ENCODE assay signal across 23 cellular contexts in genomic region chr7:10718768-10719167, GRCh38.
"Had no signal": no experiment of that assay in that cellular context is flagged by ENCODE, and none has a peak within 500 bp of the region (broad histone marks: within the 10 kb centered on the region; RNA-seq: fewer than 3 reads in every experiment).

No MANE protein-coding gene starts in this region.

- H3K27ac Mint-ChIP-seq: activated CD8-positive, alpha-beta T cell treated with anti-CD3 and anti-CD28 coated beads for 36 hours; activated naive CD4-positive, alpha-beta T cell treated with anti-CD3 and anti-CD28 coated beads for 36 hours; activated naive CD8-positive, alpha-beta T cell; activated T-helper 1 cell treated with anti-CD3 and anti-CD28 coated beads, Interleukin-12 subunit alpha, Interleukin-12 subunit beta, Interleukin-2, Interleukin-4 antibody, amounts not matched to agents 30 ng/mL and 10 ng/mL and 1 ng/mL, durations not matched to agents 14 hours and 24 hours and 36 hours; dendritic cell treated with granulocyte-macrophage colony-stimulating factor and Interleukin-4, amounts not matched to agents 40 ng/mL and 50 ng/mL, for 4 days; T-helper 1 cell treated with Interleukin-12 subunit alpha and Interleukin-12 subunit beta and Interleukin-4 antibody, amounts not matched to agents 30 μg/mL and 1 μg/mL, for 36 hours had no signal

- H3K27me3 ChIP-seq: brain microvascular endothelial cell, cardiac muscle cell had no signal

- H3K27me3 Mint-ChIP-seq: activated CD8-positive, alpha-beta T cell treated with anti-CD3 and anti-CD28 coated beads for 36 hours; dendritic cell treated with granulocyte-macrophage colony-stimulating factor and Interleukin-4, amounts not matched to agents 40 ng/mL and 50 ng/mL, for 4 days had no signal

- H3K4me3 Mint-ChIP-seq: activated CD8-positive, alpha-beta T cell treated with anti-CD3 and anti-CD28 coated beads for 36 hours; activated naive CD4-positive, alpha-beta T cell treated with anti-CD3 and anti-CD28 coated beads for 36 hours; activated naive CD8-positive, alpha-beta T cell; activated T-helper 1 cell treated with anti-CD3 and anti-CD28 coated beads, Interleukin-12 subunit alpha, Interleukin-12 subunit beta, Interleukin-2, Interleukin-4 antibody, amounts not matched to agents 30 ng/mL and 10 ng/mL and 1 ng/mL, durations not matched to agents 14 hours and 24 hours and 36 hours; dendritic cell treated with granulocyte-macrophage colony-stimulating factor and Interleukin-4, amounts not matched to agents 40 ng/mL and 50 ng/mL, for 4 days; T-helper 1 cell treated with Interleukin-12 subunit alpha and Interleukin-12 subunit beta and Interleukin-4 antibody, amounts not matched to agents 30 μg/mL and 1 μg/mL, for 36 hours had no signal

- H3K27ac ChIP-seq: brain microvascular endothelial cell, cardiac muscle cell, PC-9 had no signal

- H3K4me2 ChIP-seq: PC-9 had no signal

- DNase-seq: activated CD4-positive, alpha-beta T cell treated with anti-CD3 and anti-CD28 coated beads for 4 hours; activated CD8-positive, alpha-beta memory T cell treated with anti-CD3 and anti-CD28 coated beads, Interleukin-2, amount 50 U/mL, for 4 hours; activated CD8-positive, alpha-beta T cell treated with anti-CD3 and anti-CD28 coated beads for 36 hours; activated effector memory CD4-positive, alpha-beta T cell treated with anti-CD3 and anti-CD28 coated beads, Interleukin-2, amount 50 U/mL, for 16 hours; activated naive CD4-positive, alpha-beta T cell treated with anti-CD3 and anti-CD28 coated beads for 36 hours; activated T-cell treated with anti-CD3 and anti-CD28 coated beads, Interleukin-2, amount 50 U/mL, for 1 hour; brain microvascular endothelial cell; cerebellar nuclear complex; MV-4-11; NCI-H1105; NCI-H1436; NCI-H1694 treated with DMSO at 0.1 percent for 48 hours; NCI-H2081; NCI-H510A treated with DMSO at 0.1 percent for 48 hours; NCI-H69; PC-9; SHP77 treated with DMSO at 0.1 percent for 48 hours had no signal

- ATAC-seq: activated CD4-positive, CD25-positive, alpha-beta regulatory T cell treated with anti-CD3 and anti-CD28 coated beads, Interleukin-2, amount 50 U/mL, for 24 hours; activated CD8-positive, alpha-beta T cell treated with anti-CD3 and anti-CD28 coated beads for 36 hours had no signal

- H2AFZ ChIP-seq: PC-9 had no signal

- H3K36me3 ChIP-seq: brain microvascular endothelial cell, cardiac muscle cell had no signal

- H3K36me3 Mint-ChIP-seq: activated naive CD8-positive, alpha-beta T cell had no signal

- H3K9me3 Mint-ChIP-seq: activated CD8-positive, alpha-beta T cell treated with anti-CD3 and anti-CD28 coated beads for 36 hours; activated naive CD4-positive, alpha-beta T cell treated with anti-CD3 and anti-CD28 coated beads for 36 hours; activated T-helper 1 cell treated with anti-CD3 and anti-CD28 coated beads, Interleukin-12 subunit alpha, Interleukin-12 subunit beta, Interleukin-2, Interleukin-4 antibody, amounts not matched to agents 30 ng/mL and 10 ng/mL and 1 ng/mL, durations not matched to agents 14 hours and 24 hours and 36 hours; dendritic cell treated with granulocyte-macrophage colony-stimulating factor and Interleukin-4, amounts not matched to agents 40 ng/mL and 50 ng/mL, for 4 days; T-helper 1 cell treated with Interleukin-12 subunit alpha and Interleukin-12 subunit beta and Interleukin-4 antibody, amounts not matched to agents 30 μg/mL and 1 μg/mL, for 36 hours had no signal

- H3K4me3 ChIP-seq: cardiac muscle cell, PC-9 had no signal
